In genomic region chr1:219383273-219383672, GRCh38 we compare ENCODE assay signal across 1 cellular context.
TF ChIP-seq lines count a peak whose summit lies in the region.

No MANE protein-coding gene starts in this region.

TF ChIP-seq in SK-N-SH, 30 proteins besides CTCF, POLR2A, EP300 and RAD21 (continued from another document):
- TF ChIP-seq JUND (IDR thresholded peaks at IDR 0.05) (peak; percentile 61), IRF3 (IDR thresholded peaks at IDR 0.05; ENCODE audit: low read depth, low read length) (no peak), FOXM1 (IDR thresholded peaks at IDR 0.05; ENCODE audit: low read depth) (peak; percentile 83; the same call in 1 of the 2 replicates), TEAD4 (IDR thresholded peaks at IDR 0.05; ENCODE audit: borderline replicate concordance, insufficient read depth) (peak; percentile 58; the same call in 1 of the 2 replicates), POLR2AphosphoS5 (IDR thresholded peaks at IDR 0.05; ENCODE audit: low read depth, low read length) (no peak; the same call in none of the 2 replicates), YY1 (IDR thresholded peaks at IDR 0.05; ENCODE audit: low read depth) (no peak)
